Comparison of ENCODE assay signal across 20 cellular contexts in genomic region chr5:51651889-51652288, GRCh38.
A peak's percentile ranks its signal among the peaks of the same experiment; 100 is the strongest.
DNase-seq lines count a peak whose midpoint lies in the region; ATAC-seq and TF ChIP-seq lines count a peak whose summit lies in the region.
"Had no signal": no experiment of that assay in that cellular context is flagged by ENCODE, and none has a peak within 500 bp of the region (broad histone marks: within the 10 kb centered on the region; RNA-seq: fewer than 3 reads in every experiment).

No MANE protein-coding gene starts in this region.

- H3K9me3 ChIP-seq in A673 (ENCODE audit: low read depth, low read length, poor library complexity, severe bottlenecking) (no peaks in the 10 kb centered on the region), mammary epithelial cell (replicated peaks; ENCODE audit: insufficient read depth, low read length) (no peaks in the 10 kb centered on the region), testis (no peaks in the 10 kb centered on the region)
- H3K9me3 ChIP-seq: colonic mucosa, gastrocnemius medialis, Peyer's patch had no signal

- CTCF ChIA-PET in A673 (lab: Charles Lee) (no interaction called here), mammary epithelial cell (lab: Charles Lee; ENCODE audit: low non-redundant PET) (no interaction called here)

- H3K4me1 ChIP-seq in A673 (ENCODE audit: insufficient read depth, low read length, poor library complexity, severe bottlenecking), result no peaks in the 10 kb centered on the region
- peaks cover 24% of the 10 kb centered on the region for H3K4me1 ChIP-seq in mammary epithelial cell (ENCODE audit: insufficient read depth, low read length)
- no peaks in the 10 kb centered on the region for H3K4me1 ChIP-seq in testis
- H3K4me1 ChIP-seq: colonic mucosa, gastrocnemius medialis, Peyer's patch had no signal

- no peak overlapping the region for H3K4me3 Mint-ChIP-seq in natural killer cell treated with Interleukin-12 subunit alpha and Interleukin-12 subunit beta and Interleukin-15 and Interleukin-18, amount 100 ng/mL, for 72 hours
- H3K4me3 Mint-ChIP-seq: natural killer cell had no signal

- BruUV-seq in A673 (replicated peaks; lab: Mats Ljungman, UMichigan) (no TSS peak), mammary epithelial cell (replicated peaks; lab: Mats Ljungman, UMichigan) (no TSS peak)

- no peaks in the 10 kb centered on the region for H3K27me3 Mint-ChIP-seq in natural killer cell treated with Interleukin-12 subunit alpha and Interleukin-12 subunit beta and Interleukin-15 and Interleukin-18, amount 100 ng/mL, for 72 hours
- H3K27me3 Mint-ChIP-seq: progenitor cell of endocrine pancreas had no signal

- in situ Hi-C loops in mammary epithelial cell (cut with MboI; ENCODE audit: low sequenced_read_pairs in 2 of 2), result no loop called here

- no peaks in the 10 kb centered on the region for H3K36me3 Mint-ChIP-seq in natural killer cell treated with Interleukin-12 subunit alpha and Interleukin-12 subunit beta and Interleukin-15 and Interleukin-18, amount 100 ng/mL, for 72 hours

- ATAC-seq in natural killer cell treated with Interleukin-12 subunit alpha and Interleukin-12 subunit beta and Interleukin-15 and Interleukin-18, amount 100 ng/mL, for 72 hours, result no peak
- ATAC-seq: gastrocnemius medialis, natural killer cell had no signal

- dilution Hi-C loops in mammary epithelial cell (cut with HindIII; ENCODE audit: low sequenced_read_pairs), result no loop called here

- peak; percentile 5 for DNase-seq in A673 (ENCODE audit: low spot score)
- peak; percentile 44 for DNase-seq in mammary epithelial cell
- DNase-seq in kidney epithelial cell (ENCODE audit: low read depth), result peak; percentile 38
- no peak for DNase-seq in activated naive CD4-positive, alpha-beta T cell (lab: John Stamatoyannopoulos, UW)
- DNase-seq in NCI-H446 (lab: John Stamatoyannopoulos, UW), result no peak
- DNase-seq in testis, result no peak
- DNase-seq in natural killer cell treated with Interleukin-12 subunit alpha and Interleukin-12 subunit beta and Interleukin-15 and Interleukin-18, amount 100 ng/mL, for 72 hours (ENCODE audit: low spot score), result no peak
- DNase-seq: activated CD4-positive, alpha-beta T cell treated with anti-CD3 and anti-CD28 coated beads for 4 hours; activated CD8-positive, alpha-beta memory T cell treated with anti-CD3 and anti-CD28 coated beads, Interleukin-2, amount 50 U/mL, for 4 hours; activated effector memory CD4-positive, alpha-beta T cell treated with anti-CD3 and anti-CD28 coated beads, Interleukin-2, amount 50 U/mL, for 16 hours; anterior cingulate cortex; C1 segment of cervical spinal cord; colonic mucosa; DMS 273 treated with DMSO at 0.1 percent for 48 hours; gastrocnemius medialis; natural killer cell; NCI-H1436; Peyer's patch had no signal

- no peak overlapping the region for H3K4me3 ChIP-seq in A673 (ENCODE audit: low read depth, low read length, poor library complexity, severe bottlenecking)
- H3K4me3 ChIP-seq in mammary epithelial cell (replicated peaks in 1 of 3; ENCODE audit: insufficient read depth in 1 of 3, low read depth in 2 of 3, low read length in 3 of 3), result peak overlapping the region in 1 of 3 experiments; percentile 9
- no peak overlapping the region for H3K4me3 ChIP-seq in kidney epithelial cell (ENCODE audit: low read depth, low read length)
- no peak overlapping the region for H3K4me3 ChIP-seq in testis
- H3K4me3 ChIP-seq: colonic mucosa, gastrocnemius medialis, Peyer's patch had no signal

- no peak overlapping the region for H3K27ac Mint-ChIP-seq in natural killer cell treated with Interleukin-12 subunit alpha and Interleukin-12 subunit beta and Interleukin-15 and Interleukin-18, amount 100 ng/mL, for 72 hours
- H3K27ac Mint-ChIP-seq: natural killer cell, progenitor cell of endocrine pancreas had no signal

- TF ChIP-seq POLR2A in testis (IDR thresholded peaks at IDR 0.05), result no peak

- intact Hi-C loops in A673 (cut with micrococcal nuclease; ENCODE audit: unreplicated experiment) (no loop called here), mammary epithelial cell (cut with micrococcal nuclease) (no loop called here), testis (cut with DNase I; ENCODE audit: low total_unique reads) (no loop called here)

- POLR2A ChIA-PET in A673 (lab: Charles Lee; ENCODE audit: low non-redundant PET), result no interaction called here

- H3K27me3 ChIP-seq in A673 (replicated peaks; ENCODE audit: insufficient read depth, low read depth, low read length, poor library complexity), result no peaks in the 10 kb centered on the region
- no peaks in the 10 kb centered on the region for H3K27me3 ChIP-seq in mammary epithelial cell (ENCODE audit: insufficient read depth, low read length)
- no peaks in the 10 kb centered on the region for H3K27me3 ChIP-seq in kidney epithelial cell (ENCODE audit: control insufficient read depth, insufficient read depth, low read length)
- no peaks in the 10 kb centered on the region for H3K27me3 ChIP-seq in testis
- H3K27me3 ChIP-seq: colonic mucosa, gastrocnemius medialis, Peyer's patch had no signal

- peak overlapping the region; percentile 84 for H3K4me2 ChIP-seq in mammary epithelial cell (ENCODE audit: insufficient read depth, low read depth, low read length)

- TF ChIP-seq CTCF in A673 (conservative IDR thresholded peaks at IDR 0.05; ENCODE audit: low read depth, low read length), result no peak
- TF ChIP-seq CTCF in mammary epithelial cell (conservative IDR thresholded peaks at IDR 0.05 in 1 of 2, IDR thresholded peaks at IDR 0.05 in 1 of 2; ENCODE audit: extremely low read depth in 1 of 2, insufficient read depth in 1 of 2, low read depth in 1 of 2, low read length in 2 of 2), result no peak
- no peak for TF ChIP-seq CTCF in kidney epithelial cell (IDR thresholded peaks at IDR 0.05; ENCODE audit: insufficient read depth, low read length, poor library complexity, severe bottlenecking)
- TF ChIP-seq CTCF in testis (IDR thresholded peaks at IDR 0.05), result no peak

- TF ChIP-seq EP300 in Ishikawa (IDR thresholded peaks at IDR 0.05; ENCODE audit: borderline replicate concordance), result no peak

- H3K36me3 ChIP-seq in A673 (ENCODE audit: insufficient read depth, low read length, poor library complexity, severe bottlenecking), result no peaks in the 10 kb centered on the region
- H3K36me3 ChIP-seq in mammary epithelial cell (ENCODE audit: insufficient read depth, low read length), result no peaks in the 10 kb centered on the region
- H3K36me3 ChIP-seq in kidney epithelial cell (ENCODE audit: control insufficient read depth, insufficient read depth, low read length), result no peaks in the 10 kb centered on the region
- no peaks in the 10 kb centered on the region for H3K36me3 ChIP-seq in testis (ENCODE audit: low read depth, missing control alignments)
- H3K36me3 ChIP-seq: colonic mucosa, gastrocnemius medialis, Peyer's patch had no signal

- no peaks in the 10 kb centered on the region for H3K4me1 Mint-ChIP-seq in natural killer cell treated with Interleukin-12 subunit alpha and Interleukin-12 subunit beta and Interleukin-15 and Interleukin-18, amount 100 ng/mL, for 72 hours (ENCODE audit: low read depth in 2 of 2)
- H3K4me1 Mint-ChIP-seq: natural killer cell had no signal

- peaks cover 29% of the 10 kb centered on the region for H3K9me3 Mint-ChIP-seq in natural killer cell treated with Interleukin-12 subunit alpha and Interleukin-12 subunit beta and Interleukin-15 and Interleukin-18, amount 100 ng/mL, for 72 hours

- H3K9ac ChIP-seq in mammary epithelial cell (ENCODE audit: insufficient read depth, low read length), result peak overlapping the region; percentile 41

- no peak for TF ChIP-seq RAD21 in Ishikawa (IDR thresholded peaks at IDR 0.05; ENCODE audit: low read depth)

- peak overlapping the region; percentile 78 for H2AFZ ChIP-seq in mammary epithelial cell (ENCODE audit: low read depth, low read length)

- WGBS in mammary epithelial cell (ENCODE audit: low coverage, missing lambda C conversion rate), result 0% methylated on average over 2 of the region's 2 CpGs
- WGBS in testis, 2 donors, result 60 to 68% methylated on average over 2 of the region's 2 CpGs

- no peaks in the 10 kb centered on the region for H3K79me2 ChIP-seq in mammary epithelial cell (ENCODE audit: insufficient read depth, low read length)

- no peaks in the 10 kb centered on the region for H4K20me1 ChIP-seq in mammary epithelial cell (ENCODE audit: insufficient read depth, low read length)

- H3K27ac ChIP-seq in A673 (ENCODE audit: low read depth, low read length, poor library complexity, severe bottlenecking), result no peak overlapping the region
- peak overlapping the region; percentile 78 for H3K27ac ChIP-seq in mammary epithelial cell (ENCODE audit: insufficient read depth, low read depth, low read length)
- H3K27ac ChIP-seq in testis, result no peak overlapping the region
- H3K27ac ChIP-seq: colonic mucosa, gastrocnemius medialis, Peyer's patch had no signal

TF ChIP-seq in Ishikawa, 13 proteins besides CTCF, POLR2A, EP300 and RAD21:
- peak; percentile 79 for TF ChIP-seq TEAD4 (IDR thresholded peaks at IDR 0.05)
- no peak for TF ChIP-seq EGR1 (IDR thresholded peaks at IDR 0.05)
TF ChIP-seq in Ishikawa: peak in this region for 1.

Comparison
In these comparisons a context has a peak if more than half of its experiments do, and no peak if none do; other contexts are left out.
1. DNase-seq: peak in A673 (single experiment), mammary epithelial cell (single experiment) and kidney epithelial cell (single experiment); none in activated naive CD4-positive, alpha-beta T cell (0 of 4), NCI-H446 (0 of 2), testis (single experiment) and natural killer cell treated with Interleukin-12 subunit alpha and Interleukin-12 subunit beta and Interleukin-15 and Interleukin-18, amount 100 ng/mL, for 72 hours (single experiment).